14 cellular contexts compared by ENCODE assay signal in the genomic region with DNA sequence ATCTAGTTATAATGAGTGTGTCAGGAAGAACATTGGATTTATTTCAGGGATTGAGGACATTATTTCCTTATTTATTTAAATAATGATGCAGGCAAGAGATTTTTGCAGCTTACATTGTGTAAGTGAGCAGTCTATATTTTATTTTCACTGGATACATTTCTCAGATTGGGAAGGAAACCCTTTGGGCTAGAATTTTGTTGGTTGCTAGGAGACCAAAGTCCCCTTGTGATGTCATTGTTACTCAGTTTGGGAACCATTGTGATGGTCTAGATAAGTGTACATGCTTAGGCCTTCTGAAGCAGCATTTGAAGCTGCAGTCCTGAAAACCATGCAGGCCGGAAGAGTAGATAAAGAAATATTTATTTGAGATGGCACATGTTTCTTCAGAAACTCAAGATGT. TPM values are rescaled to one million over a fixed set of nuclear protein-coding genes. Genes with fewer than 3 reads are reported as not detected.
"Had no signal": no experiment of that assay in that cellular context is flagged by ENCODE, and none has a peak within 500 bp of the region (broad histone marks: within the 10 kb centered on the region; RNA-seq: fewer than 3 reads in every experiment).

A gene with protein sequence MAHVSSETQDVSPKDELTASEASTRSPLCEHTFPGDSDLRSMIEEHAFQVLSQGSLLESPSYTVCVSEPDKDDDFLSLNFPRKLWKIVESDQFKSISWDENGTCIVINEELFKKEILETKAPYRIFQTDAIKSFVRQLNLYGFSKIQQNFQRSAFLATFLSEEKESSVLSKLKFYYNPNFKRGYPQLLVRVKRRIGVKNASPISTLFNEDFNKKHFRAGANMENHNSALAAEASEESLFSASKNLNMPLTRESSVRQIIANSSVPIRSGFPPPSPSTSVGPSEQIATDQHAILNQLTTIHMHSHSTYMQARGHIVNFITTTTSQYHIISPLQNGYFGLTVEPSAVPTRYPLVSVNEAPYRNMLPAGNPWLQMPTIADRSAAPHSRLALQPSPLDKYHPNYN (plus strand): TSS at position 301 of the 400 bp plus-strand sequence. CDS start 68 bp downstream, at position 369.

RNA-seq across cellular contexts. Expression of the gene that starts here (rescaled TPM):
- total RNA-seq: stomach, subcutaneous adipose tissue, suprapubic skin, temporal lobe, thoracic aorta, thyroid gland, tibial nerve, transverse colon, upper lobe of left lung, upper lobe of right lung, ureter, urinary bladder, uterus, vagina had no signal
- polyA plus RNA-seq: urinary bladder had no signal
